1 cellular context compared by ENCODE assay signal in genomic region chr2:137287934-137288639, GRCh38.
TF ChIP-seq lines count a peak whose summit lies in the region.

No MANE protein-coding gene starts in this region.

TF ChIP-seq in GM23338, 12 proteins besides CTCF, POLR2A, EP300 and RAD21 (continued from another document):
- TF ChIP-seq ZNF462 (CRISPR knock-in tag; IDR thresholded peaks at IDR 0.05) (no peak), REST (IDR thresholded peaks at IDR 0.05; ENCODE audit: unreplicated experiment) (no peak), EZH2 (IDR thresholded peaks at IDR 0.05; ENCODE audit: low read depth, unreplicated experiment) (no peak), EZH2phosphoT487 (IDR thresholded peaks at IDR 0.05; ENCODE audit: unreplicated experiment) (no peak), ETS1 (IDR thresholded peaks at IDR 0.05) (no peak)
